In the genomic region with DNA sequence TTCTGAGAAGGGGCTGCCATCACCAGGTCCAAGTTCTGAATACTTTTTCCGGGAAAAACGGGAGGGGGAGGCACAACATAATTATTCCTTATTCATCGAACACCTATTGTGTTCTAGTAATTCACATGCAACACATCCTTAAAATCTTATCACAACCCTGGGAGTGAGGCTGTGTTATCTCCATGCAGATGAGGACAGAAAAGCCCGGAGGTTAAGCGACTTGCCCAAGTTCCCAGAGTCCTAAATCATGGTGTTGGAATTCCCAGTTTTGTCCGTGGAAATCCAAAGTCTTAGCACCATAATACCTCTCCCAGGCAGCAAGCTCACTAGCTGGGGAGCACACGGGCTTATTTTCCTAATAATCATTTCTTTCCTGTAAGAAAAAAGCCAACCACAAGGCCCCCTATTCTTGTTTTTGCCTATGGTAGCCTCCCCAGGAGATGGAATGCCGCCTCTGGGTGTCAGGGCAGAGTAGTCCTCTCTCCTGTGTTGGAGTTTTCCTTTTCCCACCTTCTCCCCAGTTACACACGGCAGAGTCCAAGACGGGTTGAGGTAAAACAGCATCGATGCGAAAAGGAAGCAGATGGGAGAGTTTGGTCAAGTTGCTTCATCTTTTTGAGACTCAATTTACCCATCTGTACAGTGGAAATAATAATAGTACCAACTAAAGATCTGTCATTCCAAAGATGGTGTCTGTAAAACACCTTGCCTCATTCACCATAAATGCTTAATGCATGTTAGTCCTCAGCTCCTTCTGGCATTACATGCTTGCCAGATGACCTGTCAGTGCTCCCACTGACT, we compare ENCODE assay signal across 10 cellular contexts.
DNase-seq lines count a peak whose midpoint lies in the region; ATAC-seq, FAIRE-seq and TF ChIP-seq lines count a peak whose summit lies in the region.
"Had no signal": no experiment of that assay in that cellular context is flagged by ENCODE, and none has a peak within 500 bp of the region (broad histone marks: within the 10 kb centered on the region; RNA-seq: fewer than 3 reads in every experiment).

No MANE protein-coding gene starts in this region.

- TF ChIP-seq CTCF in A549 (IDR thresholded peaks at IDR 0.05) = no peak
- TF ChIP-seq CTCF in MM.1S (IDR thresholded peaks at IDR 0.05; ENCODE audit: low read length) = no peak
- no peak for TF ChIP-seq CTCF in endothelial cell of umbilical vein (IDR thresholded peaks at IDR 0.05; ENCODE audit: extremely low read depth in 1 of 2, insufficient read depth in 1 of 2, low read depth in 1 of 2, low read length in 2 of 2)
- TF ChIP-seq CTCF in natural killer cell (IDR thresholded peaks at IDR 0.05) = no peak

- H2AFZ ChIP-seq in MM.1S (ENCODE audit: low read length) = no peak overlapping the region
- H2AFZ ChIP-seq in endothelial cell of umbilical vein (ENCODE audit: low read depth, low read length) = peak overlapping the region; percentile 53

- H3K4me1 ChIP-seq in A549 (0 out of 3 replicates have a peak, but pooled peaks cover 10% of the 10 kb centered on the region), MM.1S (ENCODE audit: low read length) (no peaks in the 10 kb centered on the region), endothelial cell of umbilical vein (ENCODE audit: control insufficient read depth, extremely low read depth, insufficient read depth, low read length) (peaks cover 5% of the 10 kb centered on the region)

- ATAC-seq in A549 = no peak
- no peak for ATAC-seq in natural killer cell
- no peak for ATAC-seq in HG03571 (IDR thresholded peaks at IDR 0.05; ENCODE audit: unreplicated experiment)

- H3K36me3 Mint-ChIP-seq in natural killer cell = no peaks in the 10 kb centered on the region

- H3K4me1 Mint-ChIP-seq in natural killer cell = peaks cover 5 to 9% of the 10 kb centered on the region in 2 donors

- TF ChIP-seq POLR2A in A549 (IDR thresholded peaks at IDR 0.05; ENCODE audit: low read length) (no peak), endothelial cell of umbilical vein (IDR thresholded peaks at IDR 0.05; ENCODE audit: low read depth, low read length) (no peak)

- peaks cover 30 to 35% of the 10 kb centered on the region in 2 donors for H3K27me3 Mint-ChIP-seq in natural killer cell (ENCODE audit: low read depth in 2 of 2)

- H3K36me3 ChIP-seq in MM.1S (replicated peaks; ENCODE audit: insufficient read depth, low read length) (no peaks in the 10 kb centered on the region), endothelial cell of umbilical vein (ENCODE audit: control insufficient read depth in 2 of 2, extremely low read depth in 1 of 2, insufficient read depth in 2 of 2, low read length in 2 of 2) (no peaks in the 10 kb centered on the region)

- H3K9me3 Mint-ChIP-seq in natural killer cell = no peaks in the 10 kb centered on the region

- intact Hi-C loops in endothelial cell of umbilical vein (cut with micrococcal nuclease) (loop anchor here (2.0 kb wide), 1 partner anchor 43 kb away; no protein-coding TSS in a partner anchor), natural killer cell (cut with micrococcal nuclease) (no loop called here)

- POLR2A ChIA-PET in A549 (lab: Yijun Ruan, JAX) (no interaction called here), endothelial cell of umbilical vein (lab: Charles Lee) (no interaction called here)

- H3K27ac Mint-ChIP-seq in natural killer cell = no peak overlapping the region

- H3K27ac ChIP-seq in A549 (no peak overlapping the region; a peak in 1 of 6 replicates), MM.1S (ENCODE audit: low read length) (no peak overlapping the region), endothelial cell of umbilical vein (ENCODE audit: insufficient read depth, low read depth, low read length) (no peak overlapping the region)
- H3K27ac ChIP-seq: RWPE1 had no signal

- no peak for FAIRE-seq in A549 (lab: Jason Lieb, UNC)
- FAIRE-seq in endothelial cell of umbilical vein (lab: Jason Lieb, UNC) = no peak

- no peak for TF ChIP-seq RAD21 in A549 (conservative IDR thresholded peaks at IDR 0.05 in 1 of 2, IDR thresholded peaks at IDR 0.05 in 1 of 2)

- CTCF ChIA-PET in A549 (lab: Yijun Ruan, JAX) = no interaction called here
- CTCF ChIA-PET in endothelial cell of umbilical vein (lab: Charles Lee) = interaction anchor here (1.4 kb wide), 1 partner anchor 102 kb away, joined by 13 read pairs; no protein-coding TSS in a partner anchor

- no TSS peak for BruUV-seq in endothelial cell of umbilical vein (replicated peaks; lab: Mats Ljungman, UMichigan)

- TF ChIP-seq EP300 in A549 (IDR thresholded peaks at IDR 0.05) = no peak

- H3K79me2 ChIP-seq in MM.1S (ENCODE audit: low read length) (0 out of 2 replicates have a peak, but pooled peaks cover 3% of the 10 kb centered on the region), endothelial cell of umbilical vein (ENCODE audit: control insufficient read depth, insufficient read depth, low read length) (no peaks in the 10 kb centered on the region)

- no peak for DNase-seq in A549 (ENCODE audit: low read depth in 1 of 2, low spot score in 1 of 2)
- DNase-seq in MM.1S = no peak
- DNase-seq in endothelial cell of umbilical vein (ENCODE audit: low read depth, low spot score) = no peak
- no peak for DNase-seq in natural killer cell
- no peak for DNase-seq in NCI-H69 (lab: John Stamatoyannopoulos, UW)
- no peak for DNase-seq in DMS53 (lab: John Stamatoyannopoulos, UW)
- DNase-seq in activated CD4-positive, alpha-beta T cell treated with anti-CD3 and anti-CD28 coated beads for 48 hours = no peak
- DNase-seq: DMS 273 treated with DMSO at 0.1 percent for 48 hours had no signal

- no peaks in the 10 kb centered on the region for H3K9me2 ChIP-seq in MM.1S (replicated peaks; ENCODE audit: insufficient read depth, low read length)

- H3K9ac ChIP-seq in MM.1S (ENCODE audit: low read length) = no peak overlapping the region
- no peak overlapping the region for H3K9ac ChIP-seq in endothelial cell of umbilical vein (replicated peaks; ENCODE audit: extremely low read depth, insufficient read depth, low read length)

- H3K9me1 ChIP-seq in endothelial cell of umbilical vein (replicated peaks; ENCODE audit: control insufficient read depth, extremely low read depth, insufficient read depth, low read length) = no peaks in the 10 kb centered on the region

- H3K4me3 ChIP-seq in A549 (peak overlapping the region; percentile 72), MM.1S (ENCODE audit: low read length) (peak overlapping the region; percentile 69; the same call in 1 of the 2 replicates), endothelial cell of umbilical vein (replicated peaks in 1 of 3; ENCODE audit: insufficient read depth in 1 of 3, low read depth in 1 of 3, low read length in 3 of 3) (peak overlapping the region in 2 of 3 experiments; percentile 40 to 62)

- H3K27me3 ChIP-seq in MM.1S (replicated peaks; ENCODE audit: insufficient read depth, low read length) = no peaks in the 10 kb centered on the region; the same call in 1 of the 2 replicates
- H3K27me3 ChIP-seq in endothelial cell of umbilical vein (ENCODE audit: control insufficient read depth in 2 of 2, insufficient read depth in 2 of 2, low read length in 2 of 2) = peaks cover 8 to 14% of the 10 kb centered on the region in 2 experiments

- no peaks in the 10 kb centered on the region for H3F3A ChIP-seq in MM.1S (ENCODE audit: insufficient read depth, low read length)

- WGBS in A549 (ENCODE audit: missing lambda C conversion rate) = 80% methylated on average over 12 of the region's 12 CpGs

- peak overlapping the region; percentile 52 for H3K4me3 Mint-ChIP-seq in natural killer cell

- dilution Hi-C loops in endothelial cell of umbilical vein (cut with MboI; ENCODE audit: extremely low pct_ligation_motif_present, low sequenced_read_pairs) = no loop called here

- H3K9me3 ChIP-seq in A549 (no peaks in the 10 kb centered on the region), MM.1S (replicated peaks; ENCODE audit: insufficient read depth, low read length) (no peaks in the 10 kb centered on the region), endothelial cell of umbilical vein (replicated peaks; ENCODE audit: control insufficient read depth, insufficient read depth, low read length) (no peaks in the 10 kb centered on the region)

- H4K20me1 ChIP-seq in MM.1S (ENCODE audit: insufficient read depth, low read length) (no peaks in the 10 kb centered on the region), endothelial cell of umbilical vein (replicated peaks; ENCODE audit: control insufficient read depth, extremely low read depth, insufficient read depth, low read length) (no peaks in the 10 kb centered on the region)

- H3K4me2 ChIP-seq in A549 = peak overlapping the region; percentile 99
- peak overlapping the region; percentile 95 for H3K4me2 ChIP-seq in MM.1S (ENCODE audit: low read depth, low read length)
- peak overlapping the region; percentile 80 for H3K4me2 ChIP-seq in endothelial cell of umbilical vein (ENCODE audit: insufficient read depth, low read length)

TF ChIP-seq in A549, 52 proteins besides CTCF, POLR2A, EP300 and RAD21 (continues in another document):
- TF ChIP-seq, protein P1, sequence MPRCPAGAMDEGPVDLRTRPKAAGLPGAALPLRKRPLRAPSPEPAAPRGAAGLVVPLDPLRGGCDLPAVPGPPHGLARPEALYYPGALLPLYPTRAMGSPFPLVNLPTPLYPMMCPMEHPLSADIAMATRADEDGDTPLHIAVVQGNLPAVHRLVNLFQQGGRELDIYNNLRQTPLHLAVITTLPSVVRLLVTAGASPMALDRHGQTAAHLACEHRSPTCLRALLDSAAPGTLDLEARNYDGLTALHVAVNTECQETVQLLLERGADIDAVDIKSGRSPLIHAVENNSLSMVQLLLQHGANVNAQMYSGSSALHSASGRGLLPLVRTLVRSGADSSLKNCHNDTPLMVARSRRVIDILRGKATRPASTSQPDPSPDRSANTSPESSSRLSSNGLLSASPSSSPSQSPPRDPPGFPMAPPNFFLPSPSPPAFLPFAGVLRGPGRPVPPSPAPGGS (IDR thresholded peaks at IDR 0.05) = no peak
- TF ChIP-seq HDAC2 (IDR thresholded peaks at IDR 0.05) (no peak), CHD2 (IDR thresholded peaks at IDR 0.05; ENCODE audit: low read length, partially characterized antibody) (no peak)

TF ChIP-seq in endothelial cell of umbilical vein, 7 proteins besides CTCF, POLR2A, EP300 and RAD21:
- no peak for TF ChIP-seq EZH2 (IDR thresholded peaks at IDR 0.05; ENCODE audit: borderline replicate concordance, low read depth, low read length, severe bottlenecking)
- no peak for TF ChIP-seq FOS (IDR thresholded peaks at IDR 0.05; ENCODE audit: borderline replicate concordance, insufficient read depth, low read length)
- TF ChIP-seq MAX (IDR thresholded peaks at IDR 0.05; ENCODE audit: insufficient read depth, insufficient read length) = no peak
- TF ChIP-seq POLR2AphosphoS5 (IDR thresholded peaks at IDR 0.05; ENCODE audit: insufficient read depth, low read depth, low read length) = no peak
- TF ChIP-seq GATA2 (IDR thresholded peaks at IDR 0.05; ENCODE audit: insufficient read depth, insufficient read length, low read depth, low read length) = no peak
- TF ChIP-seq MYC (IDR thresholded peaks at IDR 0.05; ENCODE audit: low read depth, low read length) = no peak
- TF ChIP-seq JUN (IDR thresholded peaks at IDR 0.05; ENCODE audit: borderline replicate concordance, insufficient read depth, insufficient read length, low read depth) = no peak
